ENCODE assay signal across 16 cellular contexts in genomic region chr10:4638116-4638515, GRCh38.
DNase-seq lines count a peak whose midpoint lies in the region; ATAC-seq, FAIRE-seq and TF ChIP-seq lines count a peak whose summit lies in the region.
"Had no signal": no experiment of that assay in that cellular context is flagged by ENCODE, and none has a peak within 500 bp of the region (broad histone marks: within the 10 kb centered on the region; RNA-seq: fewer than 3 reads in every experiment).

No MANE protein-coding gene starts in this region.

- H2BK15ac ChIP-seq in H1 (ENCODE audit: low read length) = no peak overlapping the region

- no peaks in the 10 kb centered on the region for H3K9me3 Mint-ChIP-seq in GM23338

- H3K4ac ChIP-seq in H1 (replicated peaks; ENCODE audit: insufficient read length, low read depth, low read length) = no peak overlapping the region
- no peak overlapping the region for H3K4ac ChIP-seq in trophoblast cell (ENCODE audit: low read depth, low read length)

- DNase-seq in GM23338 (ENCODE audit: low spot score) = peak; percentile 13
- no peak for DNase-seq in H1 (ENCODE audit: low read depth in 1 of 2, low spot score in 2 of 2)
- peak in 1 of 3 donors; percentile 62 for DNase-seq in right cardiac atrium
- peak; percentile 59 to 79 for DNase-seq in trophoblast cell
- DNase-seq in MM.1S = no peak
- DNase-seq in germinal center (ENCODE audit: low spot score) = no peak
- DNase-seq in activated naive CD4-positive, alpha-beta T cell treated with Interleukin-2 at 50 U/mL for 16 hours = no peak
- DNase-seq: DMS 273 treated with DMSO at 0.1 percent for 48 hours; Kasumi-1; NCI-H1930; NK-92 treated with Interleukin-12 subunit alpha and Interleukin-12 subunit beta, amount 100 ng/mL, for 24 hours; SJCRH30 had no signal

- no peak overlapping the region for H4K5ac ChIP-seq in H1 (ENCODE audit: insufficient read length, low read depth, low read length)

- no peaks in the 10 kb centered on the region for H3K9me3 ChIP-seq in H1 (ENCODE audit: insufficient read depth in 2 of 2, low read depth in 1 of 2, low read length in 1 of 2)
- no peaks in the 10 kb centered on the region for H3K9me3 ChIP-seq in right cardiac atrium (ENCODE audit: control insufficient read depth, low read length)
- H3K9me3 ChIP-seq in trophoblast cell (ENCODE audit: insufficient read depth, low read depth, low read length) = peaks cover 2% of the 10 kb centered on the region
- no peaks in the 10 kb centered on the region for H3K9me3 ChIP-seq in MM.1S (replicated peaks; ENCODE audit: insufficient read depth, low read length)
- H3K9me3 ChIP-seq: SJCRH30 had no signal

- WGBS in H1 (ENCODE audit: extremely low coverage in 1 of 2, insufficient coverage in 1 of 2, insufficient read length in 1 of 2, insufficient replicate concordance in 2 of 2, low coverage in 1 of 2, low lambda C conversion rate in 2 of 2, missing lambda C conversion rate in 1 of 2), 2 experiments = 97% methylated on average over 2 of the region's 2 CpGs; no CpG with 5 or more reads in 1 of the 2 experiments
- 77% methylated on average over 2 of the region's 2 CpGs for WGBS in right cardiac atrium
- WGBS in trophoblast cell (ENCODE audit: extremely low coverage, insufficient coverage, insufficient read length) = no CpG with 5 or more reads among the region's 2 CpGs

- H2AFZ ChIP-seq in GM23338 (no peak overlapping the region), H1 (ENCODE audit: low read length) (no peak overlapping the region), trophoblast cell (ENCODE audit: insufficient read depth, low read length, poor library complexity) (peak overlapping the region; percentile 11), MM.1S (ENCODE audit: low read length) (no peak overlapping the region)

- no peak for TF ChIP-seq EP300 in H1 (IDR thresholded peaks at IDR 0.05; ENCODE audit: borderline replicate concordance in 1 of 2, low read depth in 2 of 2, low read length in 2 of 2)

- H3K79me2 ChIP-seq in GM23338 (replicated peaks; ENCODE audit: insufficient read depth) (no peaks in the 10 kb centered on the region), H1 (ENCODE audit: control insufficient read depth in 1 of 2, insufficient read depth in 2 of 2, low read length in 2 of 2) (no peaks in the 10 kb centered on the region), trophoblast cell (ENCODE audit: control insufficient read depth, insufficient read depth, low read length, poor library complexity) (no peaks in the 10 kb centered on the region), MM.1S (ENCODE audit: low read length) (no peaks in the 10 kb centered on the region)

- H2AK5ac ChIP-seq in H1 (ENCODE audit: low read depth, low read length) (no peak overlapping the region), trophoblast cell (ENCODE audit: low read length) (peak overlapping the region; percentile 2)

- no peak overlapping the region for H2BK20ac ChIP-seq in H1 (ENCODE audit: low read length)

- H2BK5ac ChIP-seq in H1 (ENCODE audit: low read depth, low read length) = no peak overlapping the region
- no peak overlapping the region for H2BK5ac ChIP-seq in trophoblast cell (ENCODE audit: low read depth, low read length, poor library complexity)

- CTCF ChIA-PET in H1 (lab: Charles Lee; ENCODE audit: partially characterized antibody) = interaction anchor here (1.6 kb wide), 1 partner anchor 11 kb away, joined by 3 read pairs; no protein-coding TSS in a partner anchor

- H4K20me1 ChIP-seq in GM23338 (replicated peaks; ENCODE audit: insufficient read depth) = no peaks in the 10 kb centered on the region
- no peaks in the 10 kb centered on the region for H4K20me1 ChIP-seq in H1 (replicated peaks in 1 of 2; ENCODE audit: control insufficient read depth in 1 of 2, insufficient read depth in 2 of 2, low read length in 2 of 2)
- no peaks in the 10 kb centered on the region for H4K20me1 ChIP-seq in MM.1S (ENCODE audit: insufficient read depth, low read length)

- no peaks in the 10 kb centered on the region for H3K36me3 Mint-ChIP-seq in GM23338 (ENCODE audit: low read depth)
- H3K36me3 Mint-ChIP-seq: CD14-positive monocyte had no signal

- ATAC-seq in GM23338 = peak; percentile 72
- ATAC-seq in right cardiac atrium = peak; percentile 60 to 64
- no peak for ATAC-seq in HG02678 (IDR thresholded peaks at IDR 0.05; ENCODE audit: unreplicated experiment)

- no peaks in the 10 kb centered on the region for H3K36me3 ChIP-seq in GM23338 (ENCODE audit: insufficient read depth)
- H3K36me3 ChIP-seq in H1 (ENCODE audit: control insufficient read depth in 2 of 4, insufficient read depth in 4 of 4, low read length in 3 of 4) = no peaks in the 10 kb centered on the region
- H3K36me3 ChIP-seq in trophoblast cell (ENCODE audit: control insufficient read depth in 1 of 2, insufficient read depth in 2 of 2, low read length in 2 of 2) = no peaks in the 10 kb centered on the region
- H3K36me3 ChIP-seq in MM.1S (replicated peaks; ENCODE audit: insufficient read depth, low read length) = no peaks in the 10 kb centered on the region
- H3K36me3 ChIP-seq: SJCRH30 had no signal

- H3K27ac ChIP-seq in GM23338 (ENCODE audit: low read depth) (no peak overlapping the region), H1 (ENCODE audit: low read depth, low read length) (no peak overlapping the region), right cardiac atrium (ENCODE audit: low read length) (no peak overlapping the region), trophoblast cell (ENCODE audit: low read depth, low read length) (no peak overlapping the region), MM.1S (ENCODE audit: low read length) (no peak overlapping the region)
- H3K27ac ChIP-seq: SJCRH30 had no signal

- no peak for TF ChIP-seq POLR2A in H1 (IDR thresholded peaks at IDR 0.05; ENCODE audit: control extremely low read depth in 1 of 2, low read depth in 2 of 2, low read length in 2 of 2)

- no peak overlapping the region for H3K4me2 ChIP-seq in GM23338
- no peak overlapping the region for H3K4me2 ChIP-seq in H1 (ENCODE audit: insufficient read depth in 1 of 2, low read depth in 2 of 2, low read length in 2 of 2)
- no peak overlapping the region for H3K4me2 ChIP-seq in trophoblast cell (ENCODE audit: low read length)
- no peak overlapping the region for H3K4me2 ChIP-seq in MM.1S (ENCODE audit: low read depth, low read length)

- FAIRE-seq in H1 (lab: Jason Lieb, UNC) = no peak
- FAIRE-seq: GM12892, H54 had no signal

- TF ChIP-seq CTCF in GM23338 (conservative IDR thresholded peaks at IDR 0.05; ENCODE audit: low read depth in 2 of 2) (no peak), H1 (IDR thresholded peaks at IDR 0.05; ENCODE audit: control extremely low read depth in 1 of 3, insufficient read depth in 1 of 3, low read depth in 1 of 3, low read length in 3 of 3) (no peak), MM.1S (IDR thresholded peaks at IDR 0.05; ENCODE audit: low read length) (no peak)

- no peak overlapping the region for H4K8ac ChIP-seq in H1 (ENCODE audit: extremely low read depth, insufficient read depth, low read length)
- no peak overlapping the region for H4K8ac ChIP-seq in trophoblast cell (ENCODE audit: low read depth, low read length)

- H4K12ac ChIP-seq in trophoblast cell (ENCODE audit: low read depth, low read length) = no peak overlapping the region

- H2BK120ac ChIP-seq in H1 (replicated peaks; ENCODE audit: low read depth, low read length) (no peak overlapping the region), trophoblast cell (ENCODE audit: insufficient read depth, low read length, poor library complexity) (no peak overlapping the region)

- no peaks in the 10 kb centered on the region for H3K27me3 ChIP-seq in GM23338 (ENCODE audit: insufficient read depth)
- H3K27me3 ChIP-seq in H1 (replicated peaks in 1 of 4; ENCODE audit: control insufficient read depth in 3 of 4, extremely low read depth in 1 of 4, insufficient read depth in 3 of 4, low read length in 3 of 4) = no peaks in the 10 kb centered on the region
- H3K27me3 ChIP-seq in right cardiac atrium (ENCODE audit: control insufficient read depth, insufficient read depth) = no peaks in the 10 kb centered on the region
- no peaks in the 10 kb centered on the region for H3K27me3 ChIP-seq in trophoblast cell (ENCODE audit: insufficient read depth, low read length)
- no peaks in the 10 kb centered on the region for H3K27me3 ChIP-seq in MM.1S (replicated peaks; ENCODE audit: insufficient read depth, low read length)
- H3K27me3 ChIP-seq: SJCRH30 had no signal

- H3K9ac ChIP-seq in H1 (replicated peaks in 1 of 4; ENCODE audit: extremely low read depth in 1 of 4, low read depth in 3 of 4, low read length in 3 of 4) = no peak overlapping the region
- no peak overlapping the region for H3K9ac ChIP-seq in trophoblast cell (ENCODE audit: low read length)
- no peak overlapping the region for H3K9ac ChIP-seq in MM.1S (ENCODE audit: low read length)

- H3K4me3 ChIP-seq in GM23338 = no peak overlapping the region
- no peak overlapping the region for H3K4me3 ChIP-seq in H1 (ENCODE audit: extremely low read depth in 1 of 4, insufficient read depth in 2 of 4, low read depth in 3 of 4, low read length in 4 of 4)
- no peak overlapping the region for H3K4me3 ChIP-seq in right cardiac atrium (ENCODE audit: low read length)
- no peak overlapping the region for H3K4me3 ChIP-seq in trophoblast cell (ENCODE audit: low read depth, low read length)
- H3K4me3 ChIP-seq in MM.1S (ENCODE audit: low read length) = no peak overlapping the region
- H3K4me3 ChIP-seq: SJCRH30 had no signal

- H3K4me1 Mint-ChIP-seq in GM23338 = peaks cover 9% of the 10 kb centered on the region; the same call in 2 of the 3 replicates
- H3K4me1 Mint-ChIP-seq: CD14-positive monocyte had no signal

- no peak for TF ChIP-seq RAD21 in H1 (IDR thresholded peaks at IDR 0.05 in 1 of 2, conservative IDR thresholded peaks at IDR 0.05 in 1 of 2; ENCODE audit: low read depth in 2 of 2, low read length in 2 of 2)

- H3K4me3 Mint-ChIP-seq in GM23338 = no peak overlapping the region
- H3K4me3 Mint-ChIP-seq: CD14-positive monocyte had no signal

- H3K27ac Mint-ChIP-seq in GM23338 = no peak overlapping the region
- H3K27ac Mint-ChIP-seq: CD14-positive monocyte had no signal

- H3F3A ChIP-seq in GM23338 (replicated peaks; ENCODE audit: low read depth) (no peaks in the 10 kb centered on the region), MM.1S (ENCODE audit: insufficient read depth, low read length) (no peaks in the 10 kb centered on the region)

- no peaks in the 10 kb centered on the region for H3K23me2 ChIP-seq in H1 (ENCODE audit: low read depth, low read length)

- no peak overlapping the region for H3K56ac ChIP-seq in H1 (replicated peaks; ENCODE audit: insufficient read length, low read depth, low read length)

- no peaks in the 10 kb centered on the region for H3K27me3 Mint-ChIP-seq in GM23338 (ENCODE audit: insufficient read depth, low read depth, poor library complexity)

- H3K4me1 ChIP-seq in GM23338 (ENCODE audit: insufficient read depth) (no peaks in the 10 kb centered on the region), H1 (replicated peaks in 1 of 4; ENCODE audit: control insufficient read depth in 3 of 4, insufficient read depth in 4 of 4, low read length in 3 of 4) (peaks cover 0 to 6% (median 0%) of the 10 kb centered on the region in 4 experiments; a peak in 2 of 7 replicates), right cardiac atrium (ENCODE audit: control insufficient read depth, insufficient read depth, low read length) (peaks cover 4% of the 10 kb centered on the region), trophoblast cell (ENCODE audit: control insufficient read depth in 1 of 2, insufficient read depth in 2 of 2, low read length in 2 of 2) (peaks cover 6 to 11% of the 10 kb centered on the region in 2 experiments), MM.1S (ENCODE audit: low read length) (no peaks in the 10 kb centered on the region)
- H3K4me1 ChIP-seq: SJCRH30 had no signal

- H3K18ac ChIP-seq in H1 (ENCODE audit: extremely low read depth, low read length) (no peak overlapping the region), trophoblast cell (ENCODE audit: low read length) (no peak overlapping the region)

- H3K9me2 ChIP-seq in GM23338 (ENCODE audit: insufficient read depth) (0 out of 2 replicates have a peak, but pooled peaks cover 8% of the 10 kb centered on the region), MM.1S (replicated peaks; ENCODE audit: insufficient read depth, low read length) (no peaks in the 10 kb centered on the region)

- no peak overlapping the region for H4K91ac ChIP-seq in H1 (replicated peaks; ENCODE audit: insufficient read length, low read length)
- no peak overlapping the region for H4K91ac ChIP-seq in trophoblast cell (ENCODE audit: low read depth, low read length)

- intact Hi-C loops in right cardiac atrium (cut with DNase I) = no loop called here

- H3K79me1 ChIP-seq in H1 (ENCODE audit: low read depth, low read length) (no peaks in the 10 kb centered on the region), trophoblast cell (ENCODE audit: low read length) (peaks cover 5% of the 10 kb centered on the region)

- H3K14ac ChIP-seq in H1 (ENCODE audit: insufficient read length) (no peak overlapping the region), trophoblast cell (ENCODE audit: low read length) (no peak overlapping the region)

- no peak overlapping the region for H2BK12ac ChIP-seq in H1 (ENCODE audit: low read depth, low read length)
- H2BK12ac ChIP-seq in trophoblast cell (ENCODE audit: low read length) = peak overlapping the region; percentile 59

- H3K23ac ChIP-seq in H1 (ENCODE audit: insufficient read length) = no peak overlapping the region
- H3K23ac ChIP-seq in trophoblast cell (ENCODE audit: low read length) = peak overlapping the region; percentile 50

- POLR2A ChIA-PET in H1 (lab: Charles Lee; ENCODE audit: partially characterized antibody) = no interaction called here

Comparison
In these comparisons a context has a peak if more than half of its experiments do, and no peak if none do; other contexts are left out.
1. DNase-seq: peak in GM23338 (single experiment) and trophoblast cell (2 of 2); none in H1 (0 of 2), MM.1S (single experiment), germinal center (single experiment) and activated naive CD4-positive, alpha-beta T cell treated with Interleukin-2 at 50 U/mL for 16 hours (single experiment).